1 cellular context compared by ENCODE assay signal in genomic region chr11:124941703-124942102, GRCh38.
TF ChIP-seq lines count a peak whose summit lies in the region.

No MANE protein-coding gene starts in this region.

TF ChIP-seq in GM12878, 131 proteins besides CTCF, POLR2A, EP300 and RAD21:
- 0 out of 2 replicates have a peak, but pooled peaks have one; percentile 13 for TF ChIP-seq RUNX3 (IDR thresholded peaks at IDR 0.05; ENCODE audit: low read length)
- TF ChIP-seq MEF2A (IDR thresholded peaks at IDR 0.05; ENCODE audit: insufficient read depth, low read depth, low read length), result 0 out of 2 replicates have a peak, but pooled peaks have one; percentile 45
- TF ChIP-seq, protein P1, sequence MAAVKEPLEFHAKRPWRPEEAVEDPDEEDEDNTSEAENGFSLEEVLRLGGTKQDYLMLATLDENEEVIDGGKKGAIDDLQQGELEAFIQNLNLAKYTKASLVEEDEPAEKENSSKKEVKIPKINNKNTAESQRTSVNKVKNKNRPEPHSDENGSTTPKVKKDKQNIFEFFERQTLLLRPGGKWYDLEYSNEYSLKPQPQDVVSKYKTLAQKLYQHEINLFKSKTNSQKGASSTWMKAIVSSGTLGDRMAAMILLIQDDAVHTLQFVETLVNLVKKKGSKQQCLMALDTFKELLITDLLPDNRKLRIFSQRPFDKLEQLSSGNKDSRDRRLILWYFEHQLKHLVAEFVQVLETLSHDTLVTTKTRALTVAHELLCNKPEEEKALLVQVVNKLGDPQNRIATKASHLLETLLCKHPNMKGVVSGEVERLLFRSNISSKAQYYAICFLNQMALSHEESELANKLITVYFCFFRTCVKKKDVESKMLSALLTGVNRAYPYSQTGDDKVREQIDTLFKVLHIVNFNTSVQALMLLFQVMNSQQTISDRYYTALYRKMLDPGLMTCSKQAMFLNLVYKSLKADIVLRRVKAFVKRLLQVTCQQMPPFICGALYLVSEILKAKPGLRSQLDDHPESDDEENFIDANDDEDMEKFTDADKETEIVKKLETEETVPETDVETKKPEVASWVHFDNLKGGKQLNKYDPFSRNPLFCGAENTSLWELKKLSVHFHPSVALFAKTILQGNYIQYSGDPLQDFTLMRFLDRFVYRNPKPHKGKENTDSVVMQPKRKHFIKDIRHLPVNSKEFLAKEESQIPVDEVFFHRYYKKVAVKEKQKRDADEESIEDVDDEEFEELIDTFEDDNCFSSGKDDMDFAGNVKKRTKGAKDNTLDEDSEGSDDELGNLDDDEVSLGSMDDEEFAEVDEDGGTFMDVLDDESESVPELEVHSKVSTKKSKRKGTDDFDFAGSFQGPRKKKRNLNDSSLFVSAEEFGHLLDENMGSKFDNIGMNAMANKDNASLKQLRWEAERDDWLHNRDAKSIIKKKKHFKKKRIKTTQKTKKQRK (IDR thresholded peaks at IDR 0.05; ENCODE audit: low read depth, low read length), result no peak
